Comparison of ENCODE assay signal across 16 cellular contexts in genomic region chr18:13264986-13265900, GRCh38. TPM values are rescaled to one million over a fixed set of nuclear protein-coding genes. Genes with fewer than 3 reads are reported as not detected.
DNase-seq lines count a peak whose midpoint lies in the region; ATAC-seq lines count a peak whose summit lies in the region.
"Had no signal": no experiment of that assay in that cellular context is flagged by ENCODE, and none has a peak within 500 bp of the region (broad histone marks: within the 10 kb centered on the region; RNA-seq: fewer than 3 reads in every experiment).

No MANE protein-coding gene starts in this region.

- H3K9me3 ChIP-seq in MG63: no peaks in the 10 kb centered on the region
- H3K9me3 ChIP-seq: Caco-2, mucosa of descending colon, SJCRH30 had no signal

- DNase-seq in T-cell (no peak), left lobe of liver (ENCODE audit: low spot score) (peak; percentile 35), NAMALWA (ENCODE audit: low spot score) (no peak), MG63 (no peak)
- no peak for DNase-seq in activated CD8-positive, alpha-beta T cell treated with anti-CD3 and anti-CD28 coated beads, Interleukin-2, amount 10 ng/mL, durations not matched to agents 7 days and 5 days
- peak; percentile 41 to 76 (median 63) for DNase-seq in stimulated activated CD4-positive, alpha-beta T cell treated with anti-CD3 and anti-CD28 coated beads, TNF-alpha, amount 100 ng/mL, for 48 hours (ENCODE audit: low read depth in 3 of 3)
- DNase-seq: Caco-2, erythroblast, mucosa of descending colon, NCI-H774, right cardiac atrium, SJCRH30 had no signal

- no peaks in the 10 kb centered on the region for H3K36me3 Mint-ChIP-seq in T-cell
- H3K36me3 Mint-ChIP-seq in activated CD8-positive, alpha-beta T cell treated with anti-CD3 and anti-CD28 coated beads, Interleukin-2, amount 10 ng/mL, durations not matched to agents 7 days and 5 days (ENCODE audit: low read depth): no peaks in the 10 kb centered on the region
- H3K36me3 Mint-ChIP-seq: WTC11 had no signal

- POLR2A ChIA-PET in T-cell (lab: Charles Lee): interaction anchor here in 1 of 2 donors (0.6 kb wide), 1 partner anchor 48 kb away, joined by 14 read pairs; no protein-coding TSS in a partner anchor
- POLR2A ChIA-PET in activated CD8-positive, alpha-beta T cell treated with anti-CD3 and anti-CD28 coated beads, Interleukin-2, amount 10 ng/mL, durations not matched to agents 7 days and 5 days (lab: Charles Lee): interaction anchor here (0.7 to 1.2 kb wide), 5 partner anchors 49 to 447 kb away, joined by 3 read pairs; no protein-coding TSS in a partner anchor

- H3K36me3 ChIP-seq in MG63: no peaks in the 10 kb centered on the region
- H3K36me3 ChIP-seq: SJCRH30 had no signal

- H3K27me3 ChIP-seq in MG63: no peaks in the 10 kb centered on the region
- H3K27me3 ChIP-seq: SJCRH30 had no signal

- CTCF ChIA-PET in T-cell (lab: Charles Lee): interaction anchor here in 1 of 2 donors (0.6 kb wide), 1 partner anchor 275 kb away, joined by 3 read pairs; no protein-coding TSS in a partner anchor
- CTCF ChIA-PET in activated CD8-positive, alpha-beta T cell treated with anti-CD3 and anti-CD28 coated beads, Interleukin-2, amount 10 ng/mL, durations not matched to agents 7 days and 5 days (lab: Charles Lee): interaction anchor here (0.8 to 4.9 kb wide), 5 partner anchors 10 to 106 kb away, joined by 3 to 31 read pairs (median 5); partner anchors contain the start of gene LDLRAD4

- H3K9me3 Mint-ChIP-seq in T-cell: no peaks in the 10 kb centered on the region
- no peaks in the 10 kb centered on the region for H3K9me3 Mint-ChIP-seq in activated CD8-positive, alpha-beta T cell treated with anti-CD3 and anti-CD28 coated beads, Interleukin-2, amount 10 ng/mL, durations not matched to agents 7 days and 5 days (ENCODE audit: insufficient read depth)
- H3K9me3 Mint-ChIP-seq: WTC11 had no signal

- H3K27ac Mint-ChIP-seq in T-cell: peak overlapping the region; percentile 85 to 88
- H3K27ac Mint-ChIP-seq in activated CD8-positive, alpha-beta T cell treated with anti-CD3 and anti-CD28 coated beads, Interleukin-2, amount 10 ng/mL, durations not matched to agents 7 days and 5 days: peak overlapping the region; percentile 79
- H3K27ac Mint-ChIP-seq: WTC11 had no signal

- H3K4me1 Mint-ChIP-seq in T-cell: peaks cover 69 to 74% (median 72%) of the 10 kb centered on the region in 3 donors
- peaks cover 69% of the 10 kb centered on the region for H3K4me1 Mint-ChIP-seq in activated CD8-positive, alpha-beta T cell treated with anti-CD3 and anti-CD28 coated beads, Interleukin-2, amount 10 ng/mL, durations not matched to agents 7 days and 5 days (ENCODE audit: low read depth)

- peaks cover 0 to 2% of the 10 kb centered on the region in 2 donors for H3K27me3 Mint-ChIP-seq in T-cell
- no peaks in the 10 kb centered on the region for H3K27me3 Mint-ChIP-seq in activated CD8-positive, alpha-beta T cell treated with anti-CD3 and anti-CD28 coated beads, Interleukin-2, amount 10 ng/mL, durations not matched to agents 7 days and 5 days (ENCODE audit: low read depth)

- no peak for ATAC-seq in T-cell (replicated peaks in 1 of 4)
- no peak for ATAC-seq in activated CD8-positive, alpha-beta T cell treated with anti-CD3 and anti-CD28 coated beads, Interleukin-2, amount 10 ng/mL, durations not matched to agents 7 days and 5 days
- no peak for ATAC-seq in left lobe of liver
- ATAC-seq in GM19395 (IDR thresholded peaks at IDR 0.05; ENCODE audit: unreplicated experiment): no peak
- no peak for ATAC-seq in HG03342 (IDR thresholded peaks at IDR 0.05; ENCODE audit: unreplicated experiment)
- ATAC-seq: WTC11 had no signal

- peak overlapping the region; percentile 53 to 72 (median 66) for H3K4me3 Mint-ChIP-seq in T-cell
- H3K4me3 Mint-ChIP-seq in activated CD8-positive, alpha-beta T cell treated with anti-CD3 and anti-CD28 coated beads, Interleukin-2, amount 10 ng/mL, durations not matched to agents 7 days and 5 days: peak overlapping the region; percentile 60
- H3K4me3 Mint-ChIP-seq: WTC11 had no signal

- no peak overlapping the region for H3K4me3 ChIP-seq in MG63
- H3K4me3 ChIP-seq: mucosa of descending colon, SJCRH30 had no signal

RNA-seq across cellular contexts. Expression of gene LDLRAD4, which starts 46.7 kb away (rescaled TPM):
- total RNA-seq in T-cell (10 to 100 TPM; 57.6 to 80.8 (median 72.4) TPM), left lobe of liver (41.9 TPM)
- 10 to 100 TPM; 34.3 to 35.7 TPM for total RNA-seq in activated CD8-positive, alpha-beta T cell treated with anti-CD3 and anti-CD28 coated beads, Interleukin-2, amount 10 ng/mL, durations not matched to agents 7 days and 5 days
- 0.02 and 0.36 TPM in 2 replicates for total RNA-seq in MG63 (2014; rRNA removed; shearing (Covaris generic); ENCODE audit: low replicate concordance)
- total RNA-seq: HT1080 had no signal

Comparison
In these comparisons a context has a peak if more than half of its experiments do, and no peak if none do; other contexts are left out.
1. DNase-seq: peak in left lobe of liver (single experiment) and stimulated activated CD4-positive, alpha-beta T cell treated with anti-CD3 and anti-CD28 coated beads, TNF-alpha, amount 100 ng/mL, for 48 hours (3 of 3); none in T-cell (0 of 34), activated CD8-positive, alpha-beta T cell treated with anti-CD3 and anti-CD28 coated beads, Interleukin-2, amount 10 ng/mL, durations not matched to agents 7 days and 5 days (single experiment), NAMALWA (single experiment) and MG63 (single experiment).
2. RNA of gene LDLRAD4, which starts 46.7 kb away (total RNA-seq): 57.6 to 80.8 TPM in T-cell, 41.9 TPM in left lobe of liver (single experiment) and 34.3 to 35.7 TPM in activated CD8-positive, alpha-beta T cell treated with anti-CD3 and anti-CD28 coated beads, Interleukin-2, amount 10 ng/mL, durations not matched to agents 7 days and 5 days; 0.02 to 0.36 TPM in MG63; every median in the first group is over 10 times any median in the second.